In genomic region chr11:93197383-93198220, GRCh38 we compare ENCODE assay signal across 8 cellular contexts. TPM values are rescaled to one million over a fixed set of nuclear protein-coding genes. Genes with fewer than 3 reads are reported as not detected.
DNase-seq lines count a peak whose midpoint lies in the region; TF ChIP-seq lines count a peak whose summit lies in the region.

TSS of gene SLC36A4 (minus strand) at chr11:93197991. CDS start at chr11:93197832, 159 bp downstream.

- H3K4me3 ChIP-seq in H7 (ENCODE audit: insufficient read depth, low read depth, low read length), result peak within 1 kb of the TSS; percentile 93
- peak within 1 kb of the TSS; percentile 89 for H3K4me3 ChIP-seq in Loucy (ENCODE audit: low read length, poor library complexity, severe bottlenecking)
- H3K4me3 ChIP-seq in neuron (ENCODE audit: low read length), result peak within 1 kb of the TSS; percentile 85

- H3K4me1 ChIP-seq in Loucy (ENCODE audit: insufficient read depth, low read length, poor library complexity, severe bottlenecking) (peaks cover 18% of the 10 kb centered on the region), neuron (ENCODE audit: insufficient read depth, low read length) (peaks cover 12% of the 10 kb centered on the region)

- H3K9me3 ChIP-seq in Loucy (ENCODE audit: insufficient read depth, low read depth, low read length), result no peaks in the 10 kb centered on the region
- H3K9me3 ChIP-seq in neuron (ENCODE audit: low read length), result peaks cover 5% of the 10 kb centered on the region

- peak within 1 kb of the TSS; percentile 95 for H3K9ac ChIP-seq in Loucy (ENCODE audit: low read depth, low read length, poor library complexity, severe bottlenecking)

- TF ChIP-seq CTCF in Loucy (conservative IDR thresholded peaks at IDR 0.05; ENCODE audit: low read length), result no peak

- H3F3A ChIP-seq in Loucy (ENCODE audit: low read depth), result no peaks in the 10 kb centered on the region

- H3K79me2 ChIP-seq in Loucy (ENCODE audit: insufficient read depth, low read length), result peaks cover 43% of the 10 kb centered on the region

- H3K36me3 ChIP-seq in H7 (replicated peaks; ENCODE audit: control insufficient read depth, insufficient read depth, low read length) (no peaks in the 10 kb centered on the region), Loucy (ENCODE audit: insufficient read depth, low read length) (no peaks in the 10 kb centered on the region; the same call in 1 of the 2 replicates), neuron (ENCODE audit: insufficient read depth, low read length) (no peaks in the 10 kb centered on the region)

- H3K27me3 ChIP-seq in H7 (ENCODE audit: control insufficient read depth, insufficient read depth, low read length) (no peaks in the 10 kb centered on the region), Loucy (ENCODE audit: insufficient read depth, low read length, poor library complexity, severe bottlenecking) (no peaks in the 10 kb centered on the region), neuron (ENCODE audit: insufficient read depth, low read length) (peaks cover 4% of the 10 kb centered on the region)

- DNase-seq in ELR (ENCODE audit: low read depth) (peak; percentile 96), H7 (peak; percentile 95), SIG-M5 (lab: John Stamatoyannopoulos, UW) (peak; percentile 62), foreskin melanocyte (peak; percentile 92), stromal cell of bone marrow (ENCODE audit: low read depth) (peak; percentile 92)
- DNase-seq in activated naive CD4-positive, alpha-beta T cell (lab: John Stamatoyannopoulos, UW), result peak; percentile 54 to 80 (median 66)

- no peaks in the 10 kb centered on the region for H3K9me2 ChIP-seq in Loucy (replicated peaks; ENCODE audit: low read depth, low read length)

- H4K20me1 ChIP-seq in Loucy (ENCODE audit: insufficient read depth, low read length, poor library complexity, severe bottlenecking), result peaks cover 23% of the 10 kb centered on the region

- H3K4me2 ChIP-seq in Loucy (ENCODE audit: low read depth, low read length, poor library complexity, severe bottlenecking), result peak within 1 kb of the TSS; percentile 83

- peak within 1 kb of the TSS; percentile 100 for H2AFZ ChIP-seq in Loucy (ENCODE audit: low read length)
- H2AFZ ChIP-seq in neuron (ENCODE audit: low read depth, low read length), result peak within 1 kb of the TSS; percentile 90

RNA-seq across cellular contexts. Expression of gene SLC36A4, which starts in this region (rescaled TPM):
- 7.9 and 9.7 TPM in 2 replicates for total RNA-seq in H7 (2014; rRNA removed; shearing (Covaris generic))

Comparison
In these comparisons a context has a peak if more than half of its experiments do, and no peak if none do; other contexts are left out.
1. Peak in every context shown above with its lines: DNase-seq and H3K4me3 ChIP-seq.